ENCODE assay signal across 10 cellular contexts in genomic region chr9:134374301-134375010, GRCh38. TPM values are rescaled to one million over a fixed set of nuclear protein-coding genes. Genes with fewer than 3 reads are reported as not detected.
DNase-seq lines count a peak whose midpoint lies in the region; ATAC-seq and TF ChIP-seq lines count a peak whose summit lies in the region.
"Had no signal": no experiment of that assay in that cellular context is flagged by ENCODE, and none has a peak within 500 bp of the region (broad histone marks: within the 10 kb centered on the region; RNA-seq: fewer than 3 reads in every experiment).

No MANE protein-coding gene starts in this region.

- no peaks in the 10 kb centered on the region for H3K4me1 Mint-ChIP-seq in activated naive CD4-positive, alpha-beta T cell treated with anti-CD3 and anti-CD28 coated beads, Interleukin-2, amount 10 ng/mL, durations not matched to agents 7 days and 5 days

- no peak for TF ChIP-seq CTCF in HL-60 (IDR thresholded peaks at IDR 0.05; ENCODE audit: insufficient read depth, low read length)
- TF ChIP-seq CTCF in adrenal gland (IDR thresholded peaks at IDR 0.05) = no peak
- TF ChIP-seq CTCF in spleen (IDR thresholded peaks at IDR 0.05 in 8 of 11, conservative IDR thresholded peaks at IDR 0.05 in 3 of 11) = peak in 1 of 11 experiments; percentile 11

- TF ChIP-seq POLR2A in adrenal gland (IDR thresholded peaks at IDR 0.05) (no peak), spleen (IDR thresholded peaks at IDR 0.05) (no peak)

- no peaks in the 10 kb centered on the region for H3K9me3 ChIP-seq in adrenal gland (replicated peaks in 1 of 3)
- H3K9me3 ChIP-seq in spleen = no peaks in the 10 kb centered on the region

- H3K27me3 ChIP-seq in HL-60 (ENCODE audit: insufficient read depth, poor library complexity, severe bottlenecking) (no peaks in the 10 kb centered on the region), adrenal gland (no peaks in the 10 kb centered on the region), layer of hippocampus (ENCODE audit: control insufficient read depth, insufficient read depth, low read length) (no peaks in the 10 kb centered on the region), spleen (replicated peaks in 1 of 7) (no peaks in the 10 kb centered on the region)

- peaks cover 14% of the 10 kb centered on the region for H3K27me3 Mint-ChIP-seq in activated naive CD4-positive, alpha-beta T cell treated with anti-CD3 and anti-CD28 coated beads, Interleukin-2, amount 10 ng/mL, durations not matched to agents 7 days and 5 days

- H3K4me3 ChIP-seq in HL-60 (replicated peaks; ENCODE audit: insufficient read depth, low read length) (peak overlapping the region; percentile 37), adrenal gland (peak overlapping the region in 1 of 4 donors; percentile 17), spleen (peak overlapping the region in 3 of 8 donors; percentile 13 to 62 (median 20))

- 31 to 38% (median 33%) methylated on average over 9 to 21 of the region's 21 CpGs for WGBS in adrenal gland, 4 donors
- 51 to 65% (median 58%) methylated on average over 11 to 21 of the region's 21 CpGs for WGBS in spleen, 5 donors

- no peak for ATAC-seq in HG03457 (IDR thresholded peaks at IDR 0.05; ENCODE audit: unreplicated experiment)
- no peak for ATAC-seq in GM18498 (IDR thresholded peaks at IDR 0.05; ENCODE audit: unreplicated experiment)

- CTCF ChIA-PET in activated naive CD4-positive, alpha-beta T cell treated with anti-CD3 and anti-CD28 coated beads, Interleukin-2, amount 10 ng/mL, durations not matched to agents 7 days and 5 days (lab: Charles Lee) = no interaction called here

- DNase-seq in HL-60 (ENCODE audit: low read depth in 1 of 2, low spot score in 1 of 2) (peak in 1 of 2 experiments; percentile 80), adrenal gland (peak; percentile 54 to 80 (median 75)), spleen (no peak), T-helper 9 cell (no peak)
- DNase-seq in activated naive CD4-positive, alpha-beta T cell treated with anti-CD3 and anti-CD28 coated beads, Interleukin-2, amount 10 ng/mL, durations not matched to agents 7 days and 5 days = no peak
- DNase-seq: NCI-H1092 treated with DMSO at 0.1 percent for 48 hours had no signal

- no peak overlapping the region for H3K4me3 Mint-ChIP-seq in activated naive CD4-positive, alpha-beta T cell treated with anti-CD3 and anti-CD28 coated beads, Interleukin-2, amount 10 ng/mL, durations not matched to agents 7 days and 5 days
- H3K4me3 Mint-ChIP-seq: neural crest cell had no signal

- H3K27ac ChIP-seq in HL-60 (replicated peaks) (peak overlapping the region; percentile 98), adrenal gland (peak overlapping the region; percentile 89 to 99 (median 93)), layer of hippocampus (ENCODE audit: low read depth, low read length) (peak overlapping the region; percentile 82), spleen (peak overlapping the region; percentile 53 to 98 (median 92))

- H3K36me3 ChIP-seq in adrenal gland (replicated peaks in 1 of 2) (no peaks in the 10 kb centered on the region), spleen (peaks cover 0 to 16% (median 0%) of the 10 kb centered on the region in 6 donors)

- intact Hi-C loops in adrenal gland (cut with DNase I) (loop anchor here (5.0 kb wide), 2 partner anchors 42 to 47 kb away; partner anchors contain the start of gene RXRA (in 1 of the 2)), spleen (cut with DNase I; ENCODE audit: low total_unique reads) (no loop called here)

- H3K4me1 ChIP-seq in adrenal gland (replicated peaks in 1 of 2) (peaks cover 99 to 100% of the 10 kb centered on the region in 2 donors), spleen (peaks cover 46 to 100% (median 93%) of the 10 kb centered on the region in 6 donors)

- H3K36me3 Mint-ChIP-seq in activated naive CD4-positive, alpha-beta T cell treated with anti-CD3 and anti-CD28 coated beads, Interleukin-2, amount 10 ng/mL, durations not matched to agents 7 days and 5 days = no peaks in the 10 kb centered on the region

- H3K9me3 Mint-ChIP-seq in activated naive CD4-positive, alpha-beta T cell treated with anti-CD3 and anti-CD28 coated beads, Interleukin-2, amount 10 ng/mL, durations not matched to agents 7 days and 5 days = no peaks in the 10 kb centered on the region
- H3K9me3 Mint-ChIP-seq: neural crest cell had no signal

- no peak overlapping the region for H3K27ac Mint-ChIP-seq in activated naive CD4-positive, alpha-beta T cell treated with anti-CD3 and anti-CD28 coated beads, Interleukin-2, amount 10 ng/mL, durations not matched to agents 7 days and 5 days

RNA-seq across cellular contexts. Expression of gene RXRA, which starts 48.2 kb away (rescaled TPM):
- 100 to 1,000 TPM in 4 of 8 donors, 10 to 100 TPM in 4; 64.2 to 114 (median 94.7) TPM for total RNA-seq in adrenal gland
- polyA plus RNA-seq in adrenal gland = 10 to 100 TPM; 16.1 to 72.9 (median 31.6) TPM
- total RNA-seq in spleen = 100 to 1,000 TPM in 2 of 7 donors, 10 to 100 TPM in 5; 67.7 to 116 (median 95.6) TPM
- 10 to 100 TPM; 10.9 to 40.4 (median 11.9) TPM for polyA plus RNA-seq in spleen

Comparison
In these comparisons a context has a peak if more than half of its experiments do, and no peak if none do; other contexts are left out.
1. DNase-seq: peak in adrenal gland (7 of 7); none in spleen (single experiment), T-helper 9 cell (single experiment) and activated naive CD4-positive, alpha-beta T cell treated with anti-CD3 and anti-CD28 coated beads, Interleukin-2, amount 10 ng/mL, durations not matched to agents 7 days and 5 days (single experiment).
2. Peak in every context shown above with its lines, with median percentiles within 50 percentile points of each other: H3K27ac ChIP-seq.